Comparison of ENCODE assay signal across 19 cellular contexts in the genomic region with DNA sequence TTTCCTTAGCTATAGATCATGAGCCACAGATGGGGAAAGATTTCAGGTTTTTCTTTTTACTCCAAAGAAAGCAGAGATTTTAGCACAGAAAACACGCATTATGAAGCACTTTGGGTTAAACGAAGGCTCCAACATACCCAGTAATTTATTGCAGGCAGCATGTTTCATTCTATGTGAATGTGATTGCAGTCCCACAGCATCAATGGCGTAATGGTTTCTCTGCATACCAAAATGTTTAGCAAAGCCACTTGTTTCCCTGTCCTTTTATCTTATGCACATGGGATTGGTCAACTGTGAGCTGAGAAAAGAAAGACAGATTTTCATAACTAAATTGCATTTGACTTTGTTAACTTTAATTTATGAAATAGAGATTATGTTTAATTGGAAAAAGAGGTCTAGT.
DNase-seq lines count a peak whose midpoint lies in the region; ATAC-seq and TF ChIP-seq lines count a peak whose summit lies in the region.
"Had no signal": no experiment of that assay in that cellular context is flagged by ENCODE, and none has a peak within 500 bp of the region (broad histone marks: within the 10 kb centered on the region; RNA-seq: fewer than 3 reads in every experiment).

No MANE protein-coding gene starts in this region.

- H3K36me3 ChIP-seq in SK-N-SH (replicated peaks in 1 of 2; ENCODE audit: control insufficient read depth in 1 of 2, insufficient read depth in 2 of 2, low read length in 1 of 2) (no peaks in the 10 kb centered on the region), heart left ventricle (no peaks in the 10 kb centered on the region)
- H3K36me3 ChIP-seq: heart right ventricle, right atrium auricular region, transverse colon, WERI-Rb-1 had no signal

- no peaks in the 10 kb centered on the region for H3K9me2 ChIP-seq in SK-N-SH

- H3K27me3 ChIP-seq in SK-N-SH (ENCODE audit: insufficient read depth), result no peaks in the 10 kb centered on the region
- H3K27me3 ChIP-seq in heart left ventricle, result no peaks in the 10 kb centered on the region
- H3K27me3 ChIP-seq: heart right ventricle, right atrium auricular region, transverse colon had no signal

- peak overlapping the region; percentile 81 to 97; a peak in 3 of 4 replicates for H3K27ac ChIP-seq in SK-N-SH (ENCODE audit: low read depth in 2 of 2, low read length in 1 of 2)
- no peak overlapping the region for H3K27ac ChIP-seq in heart left ventricle
- H3K27ac ChIP-seq: heart right ventricle, right atrium auricular region, transverse colon, WERI-Rb-1 had no signal

- ATAC-seq in HG02610 (IDR thresholded peaks at IDR 0.05; ENCODE audit: unreplicated experiment) (no peak), heart left ventricle (no peak)
- ATAC-seq: effector memory CD8-positive, alpha-beta T cell; heart right ventricle; natural killer cell had no signal

- peak in 1 of 2 experiments; percentile 66; a peak in 1 of 4 replicates for TF ChIP-seq EP300 in SK-N-SH (IDR thresholded peaks at IDR 0.05; ENCODE audit: borderline replicate concordance in 1 of 2, low read depth in 1 of 2, low read length in 1 of 2)

- TF ChIP-seq POLR2A in heart left ventricle (IDR thresholded peaks at IDR 0.05), result no peak

- no peak for TF ChIP-seq RAD21 in SK-N-SH (IDR thresholded peaks at IDR 0.05; ENCODE audit: low read length)

- POLR2A ChIA-PET in SK-N-SH (lab: Yijun Ruan, JAX) (no interaction called here), HEK293T (lab: Yijun Ruan, JAX) (no interaction called here)

- H3K4me2 ChIP-seq in SK-N-SH, result peak overlapping the region; percentile 70; the same call in 1 of the 2 replicates

- H3K9me3 ChIP-seq in SK-N-SH (no peaks in the 10 kb centered on the region), heart left ventricle (no peaks in the 10 kb centered on the region)
- H3K9me3 ChIP-seq: heart right ventricle, right atrium auricular region, transverse colon had no signal

- H3K4me1 ChIP-seq in SK-N-SH (ENCODE audit: control insufficient read depth in 1 of 2, insufficient read depth in 2 of 2, low read depth in 1 of 2, low read length in 1 of 2) (peaks cover 0 to 10% of the 10 kb centered on the region in 2 experiments; a peak in 3 of 4 replicates), heart left ventricle (no peaks in the 10 kb centered on the region)
- H3K4me1 ChIP-seq: heart right ventricle, right atrium auricular region, transverse colon had no signal

- intact Hi-C loops in heart left ventricle (cut with DNase I), result no loop called here

- H3K79me2 ChIP-seq in SK-N-SH (ENCODE audit: insufficient read depth), result no peaks in the 10 kb centered on the region

- CTCF ChIA-PET in SK-N-SH (lab: Yijun Ruan, JAX) (interaction anchor here (0.7 kb wide), 1 partner anchor 794 kb away, joined by 3 read pairs; no protein-coding TSS in a partner anchor), HEK293T (lab: Yijun Ruan, JAX) (no interaction called here)

- H3F3A ChIP-seq in SK-N-SH (replicated peaks; ENCODE audit: insufficient read depth), result peaks cover 26% of the 10 kb centered on the region

- 3% methylated on average over 3 of the region's 3 CpGs for WGBS in SK-N-SH (ENCODE audit: low lambda C conversion rate)
- WGBS in heart left ventricle, 4 donors, result 75 to 86% (median 83%) methylated on average over 3 of the region's 3 CpGs

- H3K4me3 ChIP-seq in SK-N-SH (ENCODE audit: low read depth in 2 of 2, low read length in 1 of 2) (peak overlapping the region; percentile 17 to 33; a peak in 3 of 4 replicates), fibroblast of mammary gland (ENCODE audit: control insufficient read depth, low read depth, low read length) (no peak overlapping the region), skeletal muscle cell (ENCODE audit: low read depth, low read length) (no peak overlapping the region), heart left ventricle (no peak overlapping the region)
- H3K4me3 ChIP-seq: heart right ventricle, right atrium auricular region, transverse colon had no signal

- DNase-seq in GM03348 (ENCODE audit: low spot score), result peak; percentile 69
- no peak for DNase-seq in SK-N-SH
- peak; percentile 94 for DNase-seq in fibroblast of mammary gland (ENCODE audit: low read depth)
- DNase-seq in skeletal muscle cell (ENCODE audit: low read depth), result peak; percentile 88
- DNase-seq in HEK293T (ENCODE audit: extremely low spot score), result no peak
- DNase-seq in HT-29 (ENCODE audit: low spot score), result no peak
- no peak for DNase-seq in heart left ventricle
- DNase-seq: activated effector memory CD4-positive, alpha-beta T cell treated with Interleukin-2 at 50 U/mL for 16 hours; effector memory CD8-positive, alpha-beta T cell; GF-D8; heart right ventricle; natural killer cell; NCI-H1092 treated with DMSO at 0.1 percent for 48 hours; NCI-H345; stimulated activated CD4-positive, alpha-beta T cell treated with anti-CD3 and anti-CD28 coated beads, Interleukin-2, amount 100 ng/mL, for 48 hours; transverse colon had no signal

- peak overlapping the region; percentile 62 for H3K9ac ChIP-seq in SK-N-SH

- H4K20me1 ChIP-seq in SK-N-SH (ENCODE audit: insufficient read depth), result no peaks in the 10 kb centered on the region

- TF ChIP-seq CTCF in SK-N-SH (IDR thresholded peaks at IDR 0.05) (no peak), fibroblast of mammary gland (conservative IDR thresholded peaks at IDR 0.05; ENCODE audit: control insufficient read depth, insufficient read depth, low read depth, low read length) (no peak), heart left ventricle (IDR thresholded peaks at IDR 0.05) (no peak)

- H2AFZ ChIP-seq in SK-N-SH (ENCODE audit: low read depth), result peak overlapping the region; percentile 55; the same call in 1 of the 2 replicates

TF ChIP-seq in SK-N-SH, 30 proteins besides CTCF, POLR2A, EP300 and RAD21 (continues in another document):
- peak; percentile 71; the same call in 1 of the 2 replicates for TF ChIP-seq YY1 (IDR thresholded peaks at IDR 0.05; ENCODE audit: low read depth)
- TF ChIP-seq, protein P1, sequence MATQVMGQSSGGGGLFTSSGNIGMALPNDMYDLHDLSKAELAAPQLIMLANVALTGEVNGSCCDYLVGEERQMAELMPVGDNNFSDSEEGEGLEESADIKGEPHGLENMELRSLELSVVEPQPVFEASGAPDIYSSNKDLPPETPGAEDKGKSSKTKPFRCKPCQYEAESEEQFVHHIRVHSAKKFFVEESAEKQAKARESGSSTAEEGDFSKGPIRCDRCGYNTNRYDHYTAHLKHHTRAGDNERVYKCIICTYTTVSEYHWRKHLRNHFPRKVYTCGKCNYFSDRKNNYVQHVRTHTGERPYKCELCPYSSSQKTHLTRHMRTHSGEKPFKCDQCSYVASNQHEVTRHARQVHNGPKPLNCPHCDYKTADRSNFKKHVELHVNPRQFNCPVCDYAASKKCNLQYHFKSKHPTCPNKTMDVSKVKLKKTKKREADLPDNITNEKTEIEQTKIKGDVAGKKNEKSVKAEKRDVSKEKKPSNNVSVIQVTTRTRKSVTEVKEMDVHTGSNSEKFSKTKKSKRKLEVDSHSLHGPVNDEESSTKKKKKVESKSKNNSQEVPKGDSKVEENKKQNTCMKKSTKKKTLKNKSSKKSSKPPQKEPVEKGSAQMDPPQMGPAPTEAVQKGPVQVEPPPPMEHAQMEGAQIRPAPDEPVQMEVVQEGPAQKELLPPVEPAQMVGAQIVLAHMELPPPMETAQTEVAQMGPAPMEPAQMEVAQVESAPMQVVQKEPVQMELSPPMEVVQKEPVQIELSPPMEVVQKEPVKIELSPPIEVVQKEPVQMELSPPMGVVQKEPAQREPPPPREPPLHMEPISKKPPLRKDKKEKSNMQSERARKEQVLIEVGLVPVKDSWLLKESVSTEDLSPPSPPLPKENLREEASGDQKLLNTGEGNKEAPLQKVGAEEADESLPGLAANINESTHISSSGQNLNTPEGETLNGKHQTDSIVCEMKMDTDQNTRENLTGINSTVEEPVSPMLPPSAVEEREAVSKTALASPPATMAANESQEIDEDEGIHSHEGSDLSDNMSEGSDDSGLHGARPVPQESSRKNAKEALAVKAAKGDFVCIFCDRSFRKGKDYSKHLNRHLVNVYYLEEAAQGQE (IDR thresholded peaks at IDR 0.05; ENCODE audit: low read depth, low read length), result 0 out of 2 replicates have a peak, but pooled peaks have one; percentile 32

TF ChIP-seq in HEK293T, 16 proteins besides CTCF, POLR2A, EP300 and RAD21:
- no peak for TF ChIP-seq NFRKB (IDR thresholded peaks at IDR 0.05)
- TF ChIP-seq FOXA1 (IDR thresholded peaks at IDR 0.05), result no peak
- TF ChIP-seq ELF4 (IDR thresholded peaks at IDR 0.05), result no peak
- no peak for TF ChIP-seq BHLHE40 (IDR thresholded peaks at IDR 0.05; ENCODE audit: borderline replicate concordance)
- TF ChIP-seq ZNF384 (IDR thresholded peaks at IDR 0.05), result no peak
- no peak for TF ChIP-seq ARNT (IDR thresholded peaks at IDR 0.05)

Comparison
In these comparisons a context has a peak if more than half of its experiments do, and no peak if none do; other contexts are left out.
1. DNase-seq: peak in GM03348 (single experiment), fibroblast of mammary gland (single experiment) and skeletal muscle cell (single experiment); none in SK-N-SH (single experiment), HEK293T (single experiment), HT-29 (single experiment) and heart left ventricle (0 of 5).
2. H3K27ac ChIP-seq: peak in SK-N-SH (2 of 2); none in heart left ventricle (0 of 12).
3. H3K4me3 ChIP-seq: peak in SK-N-SH (2 of 2); none in fibroblast of mammary gland (single experiment), skeletal muscle cell (single experiment) and heart left ventricle (0 of 12).